ENCODE assay signal across 1 cellular context in genomic region chrX:53421772-53422090, GRCh38.
A peak's percentile ranks its signal among the peaks of the same experiment; 100 is the strongest.
TF ChIP-seq lines count a peak whose summit lies in the region.

No MANE protein-coding gene starts in this region.

TF ChIP-seq in K562, 482 proteins besides CTCF, POLR2A, EP300 and RAD21 (continues in another document):
- no peak for TF ChIP-seq JUND (IDR thresholded peaks at IDR 0.05; ENCODE audit: borderline replicate concordance, low read depth, low read length)
- TF ChIP-seq JUND (tag; IDR thresholded peaks at IDR 0.05; ENCODE audit: borderline replicate concordance, low read depth, low read length) = no peak
- no peak for TF ChIP-seq MYNN (IDR thresholded peaks at IDR 0.05)
- no peak for TF ChIP-seq MYNN (CRISPR knock-in tag; IDR thresholded peaks at IDR 0.05)
- no peak for TF ChIP-seq ZNF717 (CRISPR knock-in tag; IDR thresholded peaks at IDR 0.05)
- TF ChIP-seq TSHZ1 (CRISPR knock-in tag; IDR thresholded peaks at IDR 0.05) = no peak
- TF ChIP-seq ZBTB40 (IDR thresholded peaks at IDR 0.05) = no peak
- no peak for TF ChIP-seq ZBTB40 (CRISPR knock-in tag; IDR thresholded peaks at IDR 0.05)
- no peak for TF ChIP-seq MBD1 (CRISPR knock-in tag; IDR thresholded peaks at IDR 0.05)
- no peak for TF ChIP-seq ZNF695 (CRISPR knock-in tag; IDR thresholded peaks at IDR 0.05)
- TF ChIP-seq IRF1 (CRISPR knock-in tag; IDR thresholded peaks at IDR 0.05; ENCODE audit: borderline replicate concordance) = no peak
- TF ChIP-seq PHF8 (IDR thresholded peaks at IDR 0.05; ENCODE audit: borderline replicate concordance, low read length) = peak; percentile 64; the same call in 1 of the 2 replicates
- TF ChIP-seq HOMEZ (CRISPR knock-in tag; IDR thresholded peaks at IDR 0.05) = no peak
- TF ChIP-seq ZNF197 (CRISPR knock-in tag; IDR thresholded peaks at IDR 0.05; ENCODE audit: low read depth) = no peak
- no peak for TF ChIP-seq KLF13 (tag; IDR thresholded peaks at IDR 0.05; ENCODE audit: borderline replicate concordance, low read depth)
- TF ChIP-seq ZNF253 (CRISPR knock-in tag; conservative IDR thresholded peaks at IDR 0.05) = no peak
- no peak for TF ChIP-seq ARID2 (IDR thresholded peaks at IDR 0.05)
- no peak for TF ChIP-seq CLOCK (CRISPR knock-in tag; IDR thresholded peaks at IDR 0.05; ENCODE audit: borderline replicate concordance)
- TF ChIP-seq HMGXB4 (CRISPR knock-in tag; IDR thresholded peaks at IDR 0.05) = no peak
- no peak for TF ChIP-seq HMG20B (CRISPR knock-in tag; IDR thresholded peaks at IDR 0.05)
- no peak for TF ChIP-seq ZBTB17 (CRISPR knock-in tag; IDR thresholded peaks at IDR 0.05)
- TF ChIP-seq NR0B1 (IDR thresholded peaks at IDR 0.05; ENCODE audit: partially characterized antibody) = no peak
- no peak for TF ChIP-seq CTBP1 (IDR thresholded peaks at IDR 0.05; ENCODE audit: borderline replicate concordance)
- no peak for TF ChIP-seq SRSF7 (optimal IDR thresholded peaks at IDR 0.05; ENCODE audit: low read depth, low read length)
- no peak for TF ChIP-seq AFF1 (IDR thresholded peaks at IDR 0.05; ENCODE audit: low read depth in 1 of 2, partially characterized antibody in 2 of 2)
